ENCODE assay signal across 16 cellular contexts in the genomic region with DNA sequence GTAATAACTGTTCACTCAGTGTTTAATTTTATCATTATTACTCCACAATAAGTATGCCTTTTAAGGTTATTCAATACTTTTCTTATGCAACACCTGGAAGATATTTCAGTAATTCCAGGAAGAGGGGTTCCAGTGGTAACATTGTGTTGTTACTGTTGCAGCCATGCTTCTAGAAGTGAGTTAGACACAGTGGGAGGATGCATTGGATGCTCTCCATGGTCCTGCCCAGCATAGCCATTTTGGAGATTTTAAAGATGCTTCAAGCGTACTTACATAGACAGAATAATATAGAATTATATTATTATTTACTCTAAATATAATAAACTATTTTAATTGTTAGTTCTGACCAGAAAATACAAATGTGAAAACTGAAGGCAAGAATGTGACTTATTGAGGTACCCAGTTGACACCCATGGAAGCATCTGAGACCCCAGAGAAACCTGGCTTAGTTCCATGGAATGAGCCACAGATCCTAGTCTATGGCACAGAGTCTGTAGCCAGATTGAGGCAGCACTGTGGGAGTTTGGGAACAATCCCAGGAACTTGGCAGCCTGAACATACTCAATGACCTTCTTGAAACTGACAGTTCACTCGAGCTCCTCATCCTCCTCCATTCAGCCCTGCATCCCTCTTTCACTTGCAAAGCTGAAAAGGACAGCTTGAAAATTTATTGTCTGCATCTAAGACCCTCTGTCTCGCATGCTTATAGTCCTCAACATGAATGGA.
"Had no signal": no experiment of that assay in that cellular context is flagged by ENCODE, and none has a peak within 500 bp of the region (broad histone marks: within the 10 kb centered on the region; RNA-seq: fewer than 3 reads in every experiment).

No MANE protein-coding gene starts in this region.

- H3K27me3 ChIP-seq: thyroid gland had no signal

- H2AFZ ChIP-seq: parathyroid adenoma had no signal

- H3K36me3 Mint-ChIP-seq: activated naive CD4-positive, alpha-beta T cell treated with anti-CD3 and anti-CD28 coated beads, Interleukin-2, amount 50 U/mL, for 72 hours; mesothelial cell of epicardium; stimulated activated naive B cell treated with anti-CD40 and anti-IgM and Interleukin-4, amounts not matched to agents 10 μg/mL and 1 μg/mL and 100 μg/mL, for 72 hours had no signal

- H3K4me1 ChIP-seq: parathyroid adenoma, thyroid gland had no signal

- H3K27ac Mint-ChIP-seq: activated CD4-positive, alpha-beta memory T cell treated with anti-CD3 and anti-CD28 coated beads, Interleukin-2, amount 10 ng/mL, durations not matched to agents 7 days and 5 days; activated CD4-positive, alpha-beta T cell treated with anti-CD3 and anti-CD28 coated beads for 36 hours; activated naive CD4-positive, alpha-beta T cell treated with anti-CD3 and anti-CD28 coated beads, Interleukin-2, amount 50 U/mL, for 72 hours; mesothelial cell of epicardium; stimulated activated naive B cell treated with anti-CD40 and anti-IgM and Interleukin-4, amounts not matched to agents 10 μg/mL and 1 μg/mL and 100 μg/mL, for 72 hours; T-helper 17 cell had no signal

- H3K9me3 Mint-ChIP-seq: activated CD4-positive, alpha-beta memory T cell treated with anti-CD3 and anti-CD28 coated beads, Interleukin-2, amount 10 ng/mL, durations not matched to agents 7 days and 5 days; activated naive CD4-positive, alpha-beta T cell treated with anti-CD3 and anti-CD28 coated beads, Interleukin-2, amount 50 U/mL, for 72 hours; activated T-cell treated with anti-CD3 and anti-CD28 coated beads, Interleukin-2, amount 50 U/mL, for 4 hours; mesothelial cell of epicardium; stimulated activated naive B cell treated with anti-CD40 and anti-IgM and Interleukin-4, amounts not matched to agents 10 μg/mL and 1 μg/mL and 100 μg/mL, for 72 hours had no signal

- ATAC-seq: activated CD4-positive, alpha-beta T cell treated with anti-CD3 and anti-CD28 coated beads for 36 hours; activated naive CD4-positive, alpha-beta T cell treated with anti-CD3 and anti-CD28 coated beads, Interleukin-2, amount 50 U/mL, for 72 hours; activated T-cell treated with anti-CD3 and anti-CD28 coated beads, Interleukin-2, amount 50 U/mL, for 4 hours; stimulated activated naive B cell treated with anti-CD40 and anti-IgM and Interleukin-4, amounts not matched to agents 10 μg/mL and 1 μg/mL and 100 μg/mL, for 72 hours; T-helper 17 cell had no signal

- H3K9me3 ChIP-seq: thyroid gland had no signal

- DNase-seq: activated CD4-positive, alpha-beta memory T cell treated with anti-CD3 and anti-CD28 coated beads, Interleukin-2, amount 10 ng/mL, durations not matched to agents 7 days and 5 days; activated CD4-positive, alpha-beta T cell treated with anti-CD3 and anti-CD28 coated beads for 36 hours; activated gamma-delta T cell; activated T-cell treated with anti-CD3 and anti-CD28 coated beads, Interleukin-2, amount 50 U/mL, for 4 hours; foreskin melanocyte; kidney glomerular epithelial cell; stimulated activated CD4-positive, alpha-beta T cell treated with anti-CD3 and anti-CD28 coated beads, Interleukin-2, amount 100 ng/mL, for 48 hours; stimulated activated naive B cell treated with anti-CD40 and anti-IgM and Interleukin-4, amounts not matched to agents 10 μg/mL and 1 μg/mL and 100 μg/mL, for 72 hours; T-helper 17 cell; thyroid gland had no signal

- H3K79me2 ChIP-seq: parathyroid adenoma had no signal

- H3K9ac ChIP-seq: parathyroid adenoma had no signal

- H3K27ac ChIP-seq: coronary artery, parathyroid adenoma, thyroid gland had no signal

- H3K36me3 ChIP-seq: thyroid gland had no signal

- H3K4me3 ChIP-seq: coronary artery, thyroid gland had no signal

- FAIRE-seq: endothelial cell of umbilical vein, urothelium cell line had no signal

- H3K4me1 Mint-ChIP-seq: activated CD4-positive, alpha-beta memory T cell treated with anti-CD3 and anti-CD28 coated beads, Interleukin-2, amount 10 ng/mL, durations not matched to agents 7 days and 5 days; activated CD4-positive, alpha-beta T cell treated with anti-CD3 and anti-CD28 coated beads for 36 hours; stimulated activated naive B cell treated with anti-CD40 and anti-IgM and Interleukin-4, amounts not matched to agents 10 μg/mL and 1 μg/mL and 100 μg/mL, for 72 hours; T-helper 17 cell had no signal

- H3K4me3 Mint-ChIP-seq: activated CD4-positive, alpha-beta memory T cell treated with anti-CD3 and anti-CD28 coated beads, Interleukin-2, amount 10 ng/mL, durations not matched to agents 7 days and 5 days; activated CD4-positive, alpha-beta T cell treated with anti-CD3 and anti-CD28 coated beads for 36 hours; activated T-cell treated with anti-CD3 and anti-CD28 coated beads, Interleukin-2, amount 50 U/mL, for 4 hours; mesothelial cell of epicardium; stimulated activated naive B cell treated with anti-CD40 and anti-IgM and Interleukin-4, amounts not matched to agents 10 μg/mL and 1 μg/mL and 100 μg/mL, for 72 hours; T-helper 17 cell had no signal
